In genomic region chr9:124040186-124040920, GRCh38 we compare ENCODE assay signal across 8 cellular contexts. TPM values are rescaled to one million over a fixed set of nuclear protein-coding genes. Genes with fewer than 3 reads are reported as not detected.
DNase-seq lines count a peak whose midpoint lies in the region; ATAC-seq and TF ChIP-seq lines count a peak whose summit lies in the region.
"Had no signal": no experiment of that assay in that cellular context is flagged by ENCODE, and none has a peak within 500 bp of the region (broad histone marks: within the 10 kb centered on the region; RNA-seq: fewer than 3 reads in every experiment).

No MANE protein-coding gene starts in this region.

- no peaks in the 10 kb centered on the region for H3K9me3 ChIP-seq in HAP-1
- H3K9me3 ChIP-seq in SK-N-SH = no peaks in the 10 kb centered on the region
- H3K9me3 ChIP-seq in right cardiac atrium (ENCODE audit: control insufficient read depth, low read length) = no peaks in the 10 kb centered on the region
- no peaks in the 10 kb centered on the region for H3K9me3 ChIP-seq in spleen

- no peak overlapping the region for H3K9ac ChIP-seq in SK-N-SH

- peaks cover 3% of the 10 kb centered on the region; the same call in 1 of the 2 replicates for H3K4me1 ChIP-seq in HAP-1
- H3K4me1 ChIP-seq in SK-N-SH (ENCODE audit: control insufficient read depth in 1 of 2, insufficient read depth in 2 of 2, low read depth in 1 of 2, low read length in 1 of 2) = peaks cover 0 to 7% of the 10 kb centered on the region in 2 experiments; a peak in 1 of 4 replicates
- peaks cover 2% of the 10 kb centered on the region for H3K4me1 ChIP-seq in right cardiac atrium (ENCODE audit: control insufficient read depth, insufficient read depth, low read length)
- peaks cover 5 to 26% (median 19%) of the 10 kb centered on the region in 6 donors for H3K4me1 ChIP-seq in spleen

- no peaks in the 10 kb centered on the region for H3K9me2 ChIP-seq in SK-N-SH

- ATAC-seq in right cardiac atrium = peak in 1 of 2 donors; percentile 5

- intact Hi-C loops in right cardiac atrium (cut with DNase I) (loop anchor here in 3 of 4 donors (5.0 to 10.0 kb wide), 3 partner anchors 493 to 626 kb away; no protein-coding TSS in a partner anchor), spleen (cut with DNase I; ENCODE audit: low total_unique reads) (loop anchor here (5.0 kb wide), 1 partner anchor 498 kb away; no protein-coding TSS in a partner anchor)

- no peak for TF ChIP-seq POLR2A in spleen (IDR thresholded peaks at IDR 0.05)

- POLR2A ChIA-PET in SK-N-SH (lab: Yijun Ruan, JAX) = no interaction called here

- no peak for TF ChIP-seq RAD21 in SK-N-SH (IDR thresholded peaks at IDR 0.05; ENCODE audit: low read length)

- in situ Hi-C loops in HAP-1 (cut with MboI; ENCODE audit: low sequenced_read_pairs) = loop anchor here (10.0 kb wide), 1 partner anchor 636 kb away; no protein-coding TSS in a partner anchor

- CTCF ChIA-PET in SK-N-SH (lab: Yijun Ruan, JAX) = interaction anchor here (0.6 to 5.6 kb wide), 59 partner anchors 10 to 662 kb away, joined by 3 to 89 read pairs (median 4); partner anchors contain the start of gene LHX2

- peak overlapping the region; percentile 27 for H3K4me3 ChIP-seq in HAP-1
- H3K4me3 ChIP-seq in SK-N-SH (ENCODE audit: low read depth in 2 of 2, low read length in 1 of 2) = peak overlapping the region; percentile 39 to 62
- peak overlapping the region; percentile 50 for H3K4me3 ChIP-seq in right cardiac atrium (ENCODE audit: low read length)
- peak overlapping the region in 6 of 8 donors; percentile 24 to 66 (median 30) for H3K4me3 ChIP-seq in spleen

- H3K27me3 ChIP-seq in HAP-1 (ENCODE audit: low read depth) (peaks cover under 1% of the 10 kb centered on the region; the same call in 1 of the 2 replicates), SK-N-SH (ENCODE audit: insufficient read depth) (peaks cover 34% of the 10 kb centered on the region; the same call in 1 of the 2 replicates), right cardiac atrium (ENCODE audit: control insufficient read depth, insufficient read depth) (no peaks in the 10 kb centered on the region), spleen (replicated peaks in 1 of 7) (peaks cover 0 to 100% (median 27%) of the 10 kb centered on the region in 7 donors)

- peak overlapping the region; percentile 80 for H3K4me2 ChIP-seq in SK-N-SH

- no peaks in the 10 kb centered on the region for H4K20me1 ChIP-seq in SK-N-SH (ENCODE audit: insufficient read depth)

- H3F3A ChIP-seq in SK-N-SH (replicated peaks; ENCODE audit: insufficient read depth) = no peaks in the 10 kb centered on the region

- 25% methylated on average over 21 of the region's 21 CpGs for WGBS in SK-N-SH (ENCODE audit: low lambda C conversion rate)
- whole genome bisulfite sequencing in right cardiac atrium = 28% methylated on average over 21 of the region's 21 CpGs
- 31 to 34% (median 31%) methylated on average over 16 to 21 of the region's 21 CpGs for WGBS in spleen, 5 donors

- no peaks in the 10 kb centered on the region for H3K79me2 ChIP-seq in SK-N-SH (ENCODE audit: insufficient read depth)

- H2AFZ ChIP-seq in SK-N-SH (ENCODE audit: low read depth) = peak overlapping the region; percentile 48; the same call in 1 of the 2 replicates

- DNase-seq in HAP-1 (ENCODE audit: low spot score in 2 of 2) = no peak
- peak; percentile 31 for DNase-seq in SK-N-SH
- DNase-seq in right cardiac atrium = no peak
- DNase-seq in spleen = peak; percentile 28
- DNase-seq in medulla oblongata (ENCODE audit: extremely low spot score) = no peak
- DNase-seq in activated CD8-positive, alpha-beta memory T cell treated with anti-CD3 and anti-CD28 coated beads, Interleukin-2, amount 50 U/mL, for 4 hours = no peak
- DNase-seq in mucosa of gallbladder (ENCODE audit: low spot score) = no peak

- H3K27ac ChIP-seq in SK-N-SH (ENCODE audit: low read depth in 2 of 2, low read length in 1 of 2) = no peak overlapping the region
- no peak overlapping the region for H3K27ac ChIP-seq in right cardiac atrium (ENCODE audit: low read length)
- H3K27ac ChIP-seq in spleen = no peak overlapping the region

- TF ChIP-seq CTCF in SK-N-SH (IDR thresholded peaks at IDR 0.05) = no peak
- TF ChIP-seq CTCF in spleen (IDR thresholded peaks at IDR 0.05 in 8 of 11, conservative IDR thresholded peaks at IDR 0.05 in 3 of 11) = no peak

- H3K36me3 ChIP-seq in HAP-1 (replicated peaks) (no peaks in the 10 kb centered on the region), SK-N-SH (replicated peaks in 1 of 2; ENCODE audit: control insufficient read depth in 1 of 2, insufficient read depth in 2 of 2, low read length in 1 of 2) (no peaks in the 10 kb centered on the region), spleen (no peaks in the 10 kb centered on the region)

- TF ChIP-seq EP300 in SK-N-SH (IDR thresholded peaks at IDR 0.05; ENCODE audit: borderline replicate concordance in 1 of 2, low read depth in 1 of 2, low read length in 1 of 2) = no peak

TF ChIP-seq in SK-N-SH, 30 proteins besides CTCF, POLR2A, EP300 and RAD21:
- TF ChIP-seq USF2 (IDR thresholded peaks at IDR 0.05; ENCODE audit: borderline replicate concordance, low read depth, low read length) (no peak), FOSL2 (IDR thresholded peaks at IDR 0.05; ENCODE audit: borderline replicate concordance, low read depth) (peak; percentile 16; the same call in 1 of the 2 replicates), TAF1 (IDR thresholded peaks at IDR 0.05; ENCODE audit: borderline replicate concordance, low read depth, low read length) (no peak), MAX (IDR thresholded peaks at IDR 0.05; ENCODE audit: low read depth) (peak; percentile 56; the same call in 1 of the 2 replicates), SIN3A (IDR thresholded peaks at IDR 0.05; ENCODE audit: borderline replicate concordance, low read depth, low read length) (no peak)
- TF ChIP-seq, protein P1, sequence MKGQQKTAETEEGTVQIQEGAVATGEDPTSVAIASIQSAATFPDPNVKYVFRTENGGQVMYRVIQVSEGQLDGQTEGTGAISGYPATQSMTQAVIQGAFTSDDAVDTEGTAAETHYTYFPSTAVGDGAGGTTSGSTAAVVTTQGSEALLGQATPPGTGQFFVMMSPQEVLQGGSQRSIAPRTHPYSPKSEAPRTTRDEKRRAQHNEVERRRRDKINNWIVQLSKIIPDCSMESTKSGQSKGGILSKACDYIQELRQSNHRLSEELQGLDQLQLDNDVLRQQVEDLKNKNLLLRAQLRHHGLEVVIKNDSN (IDR thresholded peaks at IDR 0.05; ENCODE audit: borderline replicate concordance, low read depth) = peak; percentile 36; the same call in 1 of the 2 replicates

RNA-seq across cellular contexts. Expression of gene LHX2, which starts 28.8 kb away (rescaled TPM):
- polyA plus RNA-seq in SK-N-SH (2012; rRNA removed) (not detected in 2 replicates), right cardiac atrium (0.07 TPM), spleen (under 1 TPM; 0.20 to 0.35 (median 0.30) TPM)
- 0.03 TPM in 1 of 2 replicates, not detected in the other for polyA plus RNA-seq in SK-N-SH (2012; cell fraction: cytosol; rRNA removed)
- not detected in 2 replicates for polyA plus RNA-seq in SK-N-SH (2012; cell fraction: nucleus; rRNA removed)
- total RNA-seq in right cardiac atrium (under 1 TPM in 1 of 4 donors, not detected in 3; 0.17 TPM), spleen (under 1 TPM in 2 of 7 donors, not detected in 5; 0.27 to 0.28 TPM), mucosa of gallbladder (0.17 TPM)
- total RNA-seq: activated CD8-positive, alpha-beta memory T cell treated with anti-CD3 and anti-CD28 coated beads for 36 hours had no signal

Comparison
In these comparisons a context has a peak if more than half of its experiments do, and no peak if none do; other contexts are left out.
1. DNase-seq: peak in SK-N-SH (single experiment) and spleen (single experiment); none in HAP-1 (0 of 2), right cardiac atrium (0 of 3), medulla oblongata (single experiment), activated CD8-positive, alpha-beta memory T cell treated with anti-CD3 and anti-CD28 coated beads, Interleukin-2, amount 50 U/mL, for 4 hours (single experiment) and mucosa of gallbladder (single experiment).
2. Peak in every context shown above with its lines, with median percentiles within 50 percentile points of each other: H3K4me3 ChIP-seq.